24 cellular contexts compared by ENCODE assay signal in the genomic region with DNA sequence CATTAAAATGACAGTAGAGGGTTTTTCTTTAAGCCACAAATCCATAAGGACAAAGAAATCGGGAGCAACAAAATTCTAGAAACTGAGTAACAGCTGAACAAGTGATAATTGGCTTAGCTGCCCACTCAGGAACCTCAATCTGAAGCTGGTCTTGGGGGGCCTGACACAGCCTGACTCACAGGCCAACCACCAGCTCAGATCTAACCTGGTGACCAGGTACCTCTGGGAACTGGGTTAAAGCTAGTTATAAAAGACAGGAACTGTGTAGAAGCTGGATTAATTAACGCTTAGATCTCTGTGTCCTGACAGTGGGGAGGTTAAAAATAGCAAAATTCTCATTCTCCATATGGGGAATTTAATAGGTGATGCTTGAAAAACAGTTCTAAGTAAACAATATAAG.
"Had no signal": no experiment of that assay in that cellular context is flagged by ENCODE, and none has a peak within 500 bp of the region (broad histone marks: within the 10 kb centered on the region; RNA-seq: fewer than 3 reads in every experiment).

No MANE protein-coding gene starts in this region.

- H3K27ac Mint-ChIP-seq: activated naive CD8-positive, alpha-beta T cell treated with anti-CD3 and anti-CD28 coated beads, Interleukin-2, amount 50 U/mL, for 24 hours; stimulated activated naive CD8-positive, alpha-beta T cell treated with anti-CD3 and anti-CD28 coated beads, Interleukin-15, Interleukin-2, amounts not matched to agents 100 ng/mL and 50 ng/mL, for 24 hours; T-cell had no signal

- H3K27me3 Mint-ChIP-seq: activated naive CD8-positive, alpha-beta T cell treated with anti-CD3 and anti-CD28 coated beads, Interleukin-2, amount 50 U/mL, for 24 hours; natural killer cell treated with Interleukin-12 subunit alpha and Interleukin-12 subunit beta and Interleukin-15 and Interleukin-18, amount 100 ng/mL, for 72 hours; stimulated activated naive CD8-positive, alpha-beta T cell treated with anti-CD3 and anti-CD28 coated beads, Interleukin-15, Interleukin-2, amounts not matched to agents 100 ng/mL and 50 ng/mL, for 24 hours; T-cell had no signal

- DNase-seq: activated CD4-positive, alpha-beta T cell treated with anti-CD3 and anti-CD28 coated beads for 4 hours; activated CD4-positive, alpha-beta T cell treated with anti-CD3 and anti-CD28 coated beads, Interleukin-2, amount 50 U/mL, for 48 hours; activated CD4-positive, CD25-positive, alpha-beta regulatory T cell; activated CD8-positive, alpha-beta memory T cell treated with anti-CD3 and anti-CD28 coated beads, Interleukin-2, amount 50 U/mL, for 48 hours; activated effector memory CD4-positive, alpha-beta T cell treated with anti-CD3 and anti-CD28 coated beads, Interleukin-2, amount 50 U/mL, for 16 hours; activated naive CD4-positive, alpha-beta T cell treated with anti-CD3 and anti-CD28 coated beads, Interleukin-2, amount 50 U/mL, for 16 hours; activated naive CD8-positive, alpha-beta T cell treated with anti-CD3 and anti-CD28 coated beads, Interleukin-2, amount 50 U/mL, for 24 hours; activated T-cell treated with anti-CD3 and anti-CD28 coated beads, Interleukin-2, amount 50 U/mL, for 4 hours; effector CD4-positive, alpha-beta T cell; erythroblast; foreskin fibroblast; hippocampal formation; left ventricle myocardium superior; mammary epithelial cell; ovary; psoas muscle; spleen; stimulated activated CD4-positive, alpha-beta T cell treated with anti-CD3 and anti-CD28 coated beads, Interleukin-4, amount 100 ng/mL, for 1 hour; T-cell; T1000; thyroid gland; upper lobe of right lung had no signal

- H3K4me3 Mint-ChIP-seq: activated naive CD8-positive, alpha-beta T cell treated with anti-CD3 and anti-CD28 coated beads, Interleukin-2, amount 50 U/mL, for 24 hours; activated T-cell treated with anti-CD3 and anti-CD28 coated beads, Interleukin-2, amount 50 U/mL, for 4 hours; natural killer cell treated with Interleukin-12 subunit alpha and Interleukin-12 subunit beta and Interleukin-15 and Interleukin-18, amount 100 ng/mL, for 72 hours; stimulated activated naive CD8-positive, alpha-beta T cell treated with anti-CD3 and anti-CD28 coated beads, Interleukin-15, Interleukin-2, amounts not matched to agents 100 ng/mL and 50 ng/mL, for 24 hours; T-cell had no signal

- ATAC-seq: activated naive CD8-positive, alpha-beta T cell treated with anti-CD3 and anti-CD28 coated beads, Interleukin-2, amount 50 U/mL, for 24 hours; activated T-cell treated with anti-CD3 and anti-CD28 coated beads, Interleukin-2, amount 50 U/mL, for 4 hours; left ventricle myocardium superior; psoas muscle; T-cell; upper lobe of right lung had no signal
